In genomic region chr20:61560361-61560853, GRCh38 we compare ENCODE assay signal across 12 cellular contexts.
DNase-seq lines count a peak whose midpoint lies in the region; ATAC-seq lines count a peak whose summit lies in the region.
"Had no signal": no experiment of that assay in that cellular context is flagged by ENCODE, and none has a peak within 500 bp of the region (broad histone marks: within the 10 kb centered on the region; RNA-seq: fewer than 3 reads in every experiment).

No MANE protein-coding gene starts in this region.

- H3K27ac Mint-ChIP-seq in activated CD4-positive, alpha-beta T cell treated with anti-CD3 and anti-CD28 coated beads, Interleukin-2, amount 10 ng/mL, durations not matched to agents 24 days and 14 days, result no peak overlapping the region
- H3K27ac Mint-ChIP-seq: effector memory CD8-positive, alpha-beta T cell had no signal

- ATAC-seq in HG02623 (IDR thresholded peaks at IDR 0.05; ENCODE audit: unreplicated experiment), result no peak
- ATAC-seq: effector memory CD8-positive, alpha-beta T cell had no signal

- no peaks in the 10 kb centered on the region for H3K4me1 Mint-ChIP-seq in activated CD4-positive, alpha-beta T cell treated with anti-CD3 and anti-CD28 coated beads, Interleukin-2, amount 10 ng/mL, durations not matched to agents 24 days and 14 days

- DNase-seq in A172 (ENCODE audit: low spot score) (peak; percentile 69), H4 (ENCODE audit: low spot score) (peak; percentile 16), SK-MEL-5 (ENCODE audit: low read depth, low spot score) (peak; percentile 34), iPS-NIHi11 (ENCODE audit: low spot score) (peak; percentile 73), SIG-M5 treated with dmso at 0.1 percent for 504 hours (lab: John Stamatoyannopoulos, UW; ENCODE audit: unreplicated experiment) (no peak), ureter (ENCODE audit: low spot score) (no peak)
- DNase-seq in activated CD4-positive, alpha-beta T cell treated with anti-CD3 and anti-CD28 coated beads, Interleukin-2, amount 10 ng/mL, durations not matched to agents 24 days and 14 days, result no peak
- DNase-seq: activated CD4-positive, alpha-beta T cell treated with anti-CD3 and anti-CD28 coated beads for 48 hours; activated naive CD4-positive, alpha-beta T cell treated with anti-CD3 and anti-CD28 coated beads, Interleukin-2, amount 50 U/mL, for 16 hours; effector memory CD8-positive, alpha-beta T cell; NCI-H1105 had no signal

- H3K27me3 Mint-ChIP-seq in activated CD4-positive, alpha-beta T cell treated with anti-CD3 and anti-CD28 coated beads, Interleukin-2, amount 10 ng/mL, durations not matched to agents 24 days and 14 days, result no peaks in the 10 kb centered on the region
- H3K27me3 Mint-ChIP-seq: effector memory CD8-positive, alpha-beta T cell had no signal

- H3K36me3 Mint-ChIP-seq in activated CD4-positive, alpha-beta T cell treated with anti-CD3 and anti-CD28 coated beads, Interleukin-2, amount 10 ng/mL, durations not matched to agents 24 days and 14 days (ENCODE audit: low read depth), result no peaks in the 10 kb centered on the region

- no peak overlapping the region for H3K4me3 Mint-ChIP-seq in activated CD4-positive, alpha-beta T cell treated with anti-CD3 and anti-CD28 coated beads, Interleukin-2, amount 10 ng/mL, durations not matched to agents 24 days and 14 days
- H3K4me3 Mint-ChIP-seq: effector memory CD8-positive, alpha-beta T cell had no signal

- intact Hi-C loops in activated CD4-positive, alpha-beta T cell treated with anti-CD3 and anti-CD28 coated beads, Interleukin-2, amount 10 ng/mL, durations not matched to agents 24 days and 14 days (cut with micrococcal nuclease), result no loop called here

- in situ Hi-C loops in SK-MEL-5 (cut with HindIII; ENCODE audit: low pct_unique_long_range_greater_than_20kb, low sequenced_read_pairs), result no loop called here

- H3K9me3 Mint-ChIP-seq in activated CD4-positive, alpha-beta T cell treated with anti-CD3 and anti-CD28 coated beads, Interleukin-2, amount 10 ng/mL, durations not matched to agents 24 days and 14 days, result no peaks in the 10 kb centered on the region
- H3K9me3 Mint-ChIP-seq: effector memory CD8-positive, alpha-beta T cell had no signal

Comparison
In these comparisons a context has a peak if more than half of its experiments do, and no peak if none do; other contexts are left out.
1. DNase-seq: peak in A172 (single experiment), H4 (single experiment), SK-MEL-5 (single experiment) and iPS-NIHi11 (single experiment); none in SIG-M5 treated with dmso at 0.1 percent for 504 hours (single experiment), activated CD4-positive, alpha-beta T cell treated with anti-CD3 and anti-CD28 coated beads, Interleukin-2, amount 10 ng/mL, durations not matched to agents 24 days and 14 days (single experiment) and ureter (single experiment).